In the genomic region with DNA sequence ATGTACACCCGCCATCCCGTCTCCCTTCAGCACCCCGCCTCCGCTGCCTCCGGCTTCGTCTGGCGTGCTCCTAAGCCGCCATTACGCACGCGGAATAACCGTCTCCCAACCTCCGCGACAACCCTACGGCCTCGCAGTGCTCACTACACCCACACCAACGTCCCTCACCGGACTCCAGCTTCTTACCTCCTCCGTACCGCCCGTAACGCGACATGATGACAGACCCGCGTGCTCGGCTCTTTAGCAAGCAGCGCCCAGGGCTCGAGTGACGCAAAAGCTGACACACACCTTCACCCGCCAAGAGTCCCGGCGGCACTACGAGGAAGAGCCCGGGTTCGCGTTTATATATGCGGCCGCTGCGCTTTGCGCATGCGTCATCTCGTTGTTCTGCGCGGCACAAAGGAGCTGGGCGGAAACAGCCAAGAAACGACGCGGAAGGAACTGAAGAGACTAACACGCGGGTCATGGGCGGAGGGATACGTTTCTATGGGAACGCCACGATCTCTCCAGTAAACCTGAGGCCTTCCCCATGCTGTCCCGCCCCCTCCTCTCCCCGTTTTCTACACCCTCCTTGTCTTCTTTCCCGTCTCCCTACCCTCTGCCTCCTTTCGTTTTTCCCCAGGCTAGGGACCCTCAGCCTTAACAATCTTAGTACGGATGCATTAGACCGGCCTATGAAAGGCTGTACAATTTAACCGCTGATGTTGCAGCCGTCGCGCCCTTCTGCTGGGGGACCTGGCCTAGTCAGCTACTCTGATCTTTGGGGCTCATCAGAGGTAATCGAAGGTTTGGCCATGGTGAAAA, we compare ENCODE assay signal across 8 cellular contexts. TPM values are rescaled to one million over a fixed set of nuclear protein-coding genes. Genes with fewer than 3 reads are reported as not detected.
A peak's percentile ranks its signal among the peaks of the same experiment; 100 is the strongest.
DNase-seq lines count a peak whose midpoint lies in the region; ATAC-seq and TF ChIP-seq lines count a peak whose summit lies in the region.

A gene (minus strand): TSS at position 319 of the 804 bp plus-strand sequence. CDS start 105 bp downstream, at position 214.

- peaks cover 0 to 3% (median 0%) of the 10 kb centered on the region in 3 donors for H3K9me3 Mint-ChIP-seq in IgD-negative memory B cell

- peaks cover 3% of the 10 kb centered on the region for H3K27me3 Mint-ChIP-seq in IgD-negative memory B cell

- H3K27me3 ChIP-seq in mononuclear cell (ENCODE audit: insufficient read depth, low read length), result no peaks in the 10 kb centered on the region

- peak within 1 kb of the TSS; percentile 99 to 100 (median 100) for H3K27ac Mint-ChIP-seq in IgD-negative memory B cell

- H3K9me3 ChIP-seq in mononuclear cell (ENCODE audit: low read depth, low read length), result no peaks in the 10 kb centered on the region

- peaks cover 33 to 44% (median 42%) of the 10 kb centered on the region in 3 donors for H3K4me1 Mint-ChIP-seq in IgD-negative memory B cell

- TF ChIP-seq CTCF in epithelial cell of esophagus (IDR thresholded peaks at IDR 0.05; ENCODE audit: insufficient read depth, low read depth, low read length, missing control alignments), result no peak

- peak; percentile 100 for DNase-seq in DMS 273 (lab: John Stamatoyannopoulos, UW; ENCODE audit: unreplicated experiment)
- DNase-seq in OCI-M2 (lab: John Stamatoyannopoulos, UW; ENCODE audit: unreplicated experiment), result peak; percentile 96
- DNase-seq in activated T-cell treated with anti-CD3 and anti-CD28 coated beads for 4 hours, result peak; percentile 98
- DNase-seq in epithelial cell of esophagus (ENCODE audit: low read depth), result peak; percentile 99
- peak; percentile 97 for DNase-seq in stimulated activated CD8-positive, alpha-beta memory T cell treated with anti-CD3 and anti-CD28 coated beads, Interleukin-4, amount 100 ng/mL, for 1 hour (ENCODE audit: low read depth in 2 of 2, low spot score in 1 of 2)

- H3K4me3 Mint-ChIP-seq in IgD-negative memory B cell, result peak within 1 kb of the TSS; percentile 99 to 100 (median 100)

- H3K4me3 ChIP-seq in epithelial cell of esophagus (ENCODE audit: low read length) (peak within 1 kb of the TSS; percentile 98), mononuclear cell (ENCODE audit: low read length) (peak within 1 kb of the TSS; percentile 91)

- peaks cover 20% of the 10 kb centered on the region for H3K36me3 Mint-ChIP-seq in IgD-negative memory B cell

- ATAC-seq in GM21528 (IDR thresholded peaks at IDR 0.05; ENCODE audit: low FRiP score, unreplicated experiment), result peak; percentile 81

- peaks cover 52% of the 10 kb centered on the region for H3K4me1 ChIP-seq in mononuclear cell (ENCODE audit: insufficient read depth, low read length)

RNA-seq across cellular contexts. Expression of the gene that starts here (rescaled TPM):
- polyA plus RNA-seq in IgD-negative memory B cell, result 284 TPM
- 244 TPM for total RNA-seq in mononuclear cell

Comparison
In these comparisons a context has a peak if more than half of its experiments do, and no peak if none do; other contexts are left out.
1. Peak in every context shown above with its lines: DNase-seq, ATAC-seq and H3K4me3 ChIP-seq.